ENCODE assay signal across 1 cellular context in genomic region chr19:12828494-12828893, GRCh38.
A peak's percentile ranks its signal among the peaks of the same experiment; 100 is the strongest.
TF ChIP-seq lines count a peak whose summit lies in the region.

No MANE protein-coding gene starts in this region.

TF ChIP-seq in HepG2, 621 proteins besides CTCF, POLR2A, EP300 and RAD21 (continued from another document and continues in another):
- TF ChIP-seq SNAPC4 (CRISPR knock-in tag; IDR thresholded peaks at IDR 0.05) (no peak), RFX3 (CRISPR knock-in tag; IDR thresholded peaks at IDR 0.05) (no peak), ZNF460 (CRISPR knock-in tag; IDR thresholded peaks at IDR 0.05; ENCODE audit: borderline replicate concordance) (no peak), ZNF180 (CRISPR knock-in tag; IDR thresholded peaks at IDR 0.05; ENCODE audit: borderline replicate concordance, low read depth) (no peak), HNF4A (CRISPR knock-in tag; IDR thresholded peaks at IDR 0.05) (peak; percentile 27; the same call in 1 of the 2 replicates), NFKBIZ (CRISPR knock-in tag; IDR thresholded peaks at IDR 0.05) (no peak), GLI4 (CRISPR knock-in tag; IDR thresholded peaks at IDR 0.05; ENCODE audit: borderline replicate concordance) (no peak), TAF1 (CRISPR knock-in tag; IDR thresholded peaks at IDR 0.05) (no peak), ZBTB42 (CRISPR knock-in tag; IDR thresholded peaks at IDR 0.05) (no peak), ZNF878 (CRISPR knock-in tag; IDR thresholded peaks at IDR 0.05) (no peak), HDAC1 (CRISPR knock-in tag; IDR thresholded peaks at IDR 0.05) (peak; percentile 54), POGZ (CRISPR knock-in tag; IDR thresholded peaks at IDR 0.05) (no peak), ATF3 (CRISPR knock-in tag; IDR thresholded peaks at IDR 0.05) (no peak), HMG20B (CRISPR knock-in tag; conservative IDR thresholded peaks at IDR 0.05) (no peak), EEA1 (CRISPR knock-in tag; IDR thresholded peaks at IDR 0.05; ENCODE audit: borderline replicate concordance) (no peak), ZSCAN30 (CRISPR knock-in tag; IDR thresholded peaks at IDR 0.05) (no peak), MAZ (IDR thresholded peaks at IDR 0.05; ENCODE audit: borderline replicate concordance, low read depth, low read length) (no peak), MAZ (CRISPR knock-in tag; IDR thresholded peaks at IDR 0.05; ENCODE audit: low read depth) (0 out of 2 replicates have a peak, but pooled peaks have one; percentile 19), SRY (CRISPR knock-in tag; IDR thresholded peaks at IDR 0.05) (no peak), TOPORS (CRISPR knock-in tag; IDR thresholded peaks at IDR 0.05) (no peak), NR2F1 (CRISPR knock-in tag; IDR thresholded peaks at IDR 0.05) (no peak), PHF20 (CRISPR knock-in tag; IDR thresholded peaks at IDR 0.05) (no peak), ZSCAN25 (CRISPR knock-in tag; IDR thresholded peaks at IDR 0.05) (no peak), CHCHD3 (CRISPR knock-in tag; IDR thresholded peaks at IDR 0.05) (no peak), ZNF142 (CRISPR knock-in tag; IDR thresholded peaks at IDR 0.05) (no peak), HMGXB3 (CRISPR knock-in tag; IDR thresholded peaks at IDR 0.05; ENCODE audit: borderline replicate concordance) (no peak), GATAD2A (CRISPR knock-in tag; IDR thresholded peaks at IDR 0.05) (peak; percentile 15; the same call in 1 of the 2 replicates), SIX4 (CRISPR knock-in tag; IDR thresholded peaks at IDR 0.05) (no peak), DRAP1 (CRISPR knock-in tag; IDR thresholded peaks at IDR 0.05) (peak; percentile 39; the same call in 1 of the 2 replicates), FOXO4 (CRISPR knock-in tag; conservative IDR thresholded peaks at IDR 0.05) (no peak), ZNF607 (CRISPR knock-in tag; IDR thresholded peaks at IDR 0.05; ENCODE audit: borderline replicate concordance) (no peak), SAP130 (CRISPR knock-in tag; IDR thresholded peaks at IDR 0.05; ENCODE audit: low read depth) (peak; percentile 39; the same call in 1 of the 2 replicates), ZMYM3 (CRISPR knock-in tag; IDR thresholded peaks at IDR 0.05) (no peak), GMEB1 (CRISPR knock-in tag; IDR thresholded peaks at IDR 0.05; ENCODE audit: borderline replicate concordance) (no peak), ZBTB20 (CRISPR knock-in tag; IDR thresholded peaks at IDR 0.05; ENCODE audit: borderline replicate concordance, low read depth) (no peak), POLR2AphosphoS2 (IDR thresholded peaks at IDR 0.05; ENCODE audit: low read depth, low read length) (no peak), ZGPAT (CRISPR knock-in tag; IDR thresholded peaks at IDR 0.05) (no peak), SP4 (CRISPR knock-in tag; IDR thresholded peaks at IDR 0.05) (0 out of 2 replicates have a peak, but pooled peaks have one; percentile 41), ZNF619 (CRISPR knock-in tag; IDR thresholded peaks at IDR 0.05) (no peak), MIER3 (CRISPR knock-in tag; IDR thresholded peaks at IDR 0.05; ENCODE audit: borderline replicate concordance) (no peak)
